ENCODE assay signal across 8 cellular contexts in genomic region chr6:43172127-43173007, GRCh38. TPM values are rescaled to one million over a fixed set of nuclear protein-coding genes. Genes with fewer than 3 reads are reported as not detected.
DNase-seq lines count a peak whose midpoint lies in the region; ATAC-seq and TF ChIP-seq lines count a peak whose summit lies in the region.

No MANE protein-coding gene starts in this region.

- H3K36me3 ChIP-seq in sigmoid colon, result peaks cover 14 to 26% (median 18%) of the 10 kb centered on the region in 4 donors

- H3K27ac ChIP-seq in sigmoid colon, result peak overlapping the region; percentile 99 to 100 (median 100)

- TF ChIP-seq CTCF in sigmoid colon (IDR thresholded peaks at IDR 0.05), result no peak

- intact Hi-C loops in sigmoid colon (cut with DNase I), result loop anchor here (5.0 to 10.0 kb wide), 6 partner anchors 115 to 1125 kb away; partner anchors contain the start of genes BICRAL, KLC4, LRRC73 and MRPL14

- peaks cover 0 to 48% (median 43%) of the 10 kb centered on the region in 4 donors for H3K4me1 ChIP-seq in sigmoid colon

- WGBS in sigmoid colon, 2 donors, result 3% methylated on average over 43 of the region's 43 CpGs

- DNase-seq in C1 segment of cervical spinal cord (lab: John Stamatoyannopoulos, UW) (peak in 11 of 14 donors; percentile 13 to 64 (median 47)), HK-2 (ENCODE audit: unreplicated experiment) (peak; percentile 68), T follicular helper cell (ENCODE audit: low read depth) (peak; percentile 31), astrocyte of the hippocampus (ENCODE audit: low read depth, low spot score) (peak; percentile 77), sigmoid colon (peak; percentile 79), OCI-M2 (lab: John Stamatoyannopoulos, UW; ENCODE audit: unreplicated experiment) (no peak)

- TF ChIP-seq EP300 in sigmoid colon (IDR thresholded peaks at IDR 0.05), result no peak

- H3K27me3 ChIP-seq in sigmoid colon, result no peaks in the 10 kb centered on the region

- H3K4me3 ChIP-seq in iPS-18c (ENCODE audit: insufficient read depth, low read depth, low read length) (peak overlapping the region; percentile 89), sigmoid colon (peak overlapping the region; percentile 88 to 98 (median 95))

- H3K9me3 ChIP-seq in iPS-18c (ENCODE audit: control insufficient read depth, insufficient read depth, low read length) (no peaks in the 10 kb centered on the region), sigmoid colon (no peaks in the 10 kb centered on the region)

- ATAC-seq in GM21717 (IDR thresholded peaks at IDR 0.05; ENCODE audit: unreplicated experiment), result no peak

- TF ChIP-seq POLR2A in sigmoid colon (IDR thresholded peaks at IDR 0.05), result peak in 1 of 2 donors; percentile 18

RNA-seq across cellular contexts. Expression of gene SRF, which starts 1.3 kb away (rescaled TPM):
- total RNA-seq in sigmoid colon, result 10 to 100 TPM; 64.2 to 96.9 (median 89.1) TPM
- 10 to 100 TPM; 12.6 to 31.2 (median 13.9) TPM for polyA plus RNA-seq in sigmoid colon

RNA-seq across cellular contexts. Expression of gene CUL9, which starts 9.6 kb away (rescaled TPM):
- 10 to 100 TPM; 21.7 to 49.6 (median 31.9) TPM for total RNA-seq in sigmoid colon
- polyA plus RNA-seq in sigmoid colon, result 10 to 100 TPM in 2 of 3 donors, 1 to 10 TPM in 1; 5.1 to 32.9 (median 12.6) TPM

RNA-seq across cellular contexts. Expression of gene DNPH1, which starts 56.9 kb away (rescaled TPM):
- total RNA-seq in sigmoid colon, result 10 to 100 TPM; 32.1 to 96.0 (median 90.3) TPM
- 100 to 1,000 TPM; 155 to 188 (median 163) TPM for polyA plus RNA-seq in sigmoid colon
